Comparison of ENCODE assay signal across 1 cellular context in genomic region chr1:65254320-65255087, GRCh38.
TF ChIP-seq lines count a peak whose summit lies in the region.

No MANE protein-coding gene starts in this region.

TF ChIP-seq in K562, 482 proteins besides CTCF, POLR2A, EP300 and RAD21 (continued from another document and continues in another):
- TF ChIP-seq, protein P1, sequence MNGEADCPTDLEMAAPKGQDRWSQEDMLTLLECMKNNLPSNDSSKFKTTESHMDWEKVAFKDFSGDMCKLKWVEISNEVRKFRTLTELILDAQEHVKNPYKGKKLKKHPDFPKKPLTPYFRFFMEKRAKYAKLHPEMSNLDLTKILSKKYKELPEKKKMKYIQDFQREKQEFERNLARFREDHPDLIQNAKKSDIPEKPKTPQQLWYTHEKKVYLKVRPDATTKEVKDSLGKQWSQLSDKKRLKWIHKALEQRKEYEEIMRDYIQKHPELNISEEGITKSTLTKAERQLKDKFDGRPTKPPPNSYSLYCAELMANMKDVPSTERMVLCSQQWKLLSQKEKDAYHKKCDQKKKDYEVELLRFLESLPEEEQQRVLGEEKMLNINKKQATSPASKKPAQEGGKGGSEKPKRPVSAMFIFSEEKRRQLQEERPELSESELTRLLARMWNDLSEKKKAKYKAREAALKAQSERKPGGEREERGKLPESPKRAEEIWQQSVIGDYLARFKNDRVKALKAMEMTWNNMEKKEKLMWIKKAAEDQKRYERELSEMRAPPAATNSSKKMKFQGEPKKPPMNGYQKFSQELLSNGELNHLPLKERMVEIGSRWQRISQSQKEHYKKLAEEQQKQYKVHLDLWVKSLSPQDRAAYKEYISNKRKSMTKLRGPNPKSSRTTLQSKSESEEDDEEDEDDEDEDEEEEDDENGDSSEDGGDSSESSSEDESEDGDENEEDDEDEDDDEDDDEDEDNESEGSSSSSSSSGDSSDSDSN (IDR thresholded peaks at IDR 0.05; ENCODE audit: borderline replicate concordance in 1 of 2, low read depth in 2 of 2, low read length in 2 of 2) = peak; percentile 59 to 93; a peak in 3 of 4 replicates
- no peak for TF ChIP-seq PTRF (tag; IDR thresholded peaks at IDR 0.05)
- TF ChIP-seq GATAD2B (IDR thresholded peaks at IDR 0.05; ENCODE audit: borderline replicate concordance) = peak; percentile 93
- no peak for TF ChIP-seq CREBBP (IDR thresholded peaks at IDR 0.05; ENCODE audit: low read depth, low read length)
- no peak for TF ChIP-seq NFXL1 (CRISPR knock-in tag; IDR thresholded peaks at IDR 0.05)
- no peak for TF ChIP-seq ZNF384 (IDR thresholded peaks at IDR 0.05; ENCODE audit: low read depth, low read length)
- TF ChIP-seq CCNT2 (IDR thresholded peaks at IDR 0.05; ENCODE audit: borderline replicate concordance, extremely low read depth, insufficient read length, low read depth, low read length) = peak; percentile 90
- TF ChIP-seq ZBTB17 (CRISPR knock-in tag; IDR thresholded peaks at IDR 0.05) = 0 out of 2 replicates have a peak, but pooled peaks have one; percentile 38
- no peak for TF ChIP-seq CBFA2T3 (IDR thresholded peaks at IDR 0.05)
- no peak for TF ChIP-seq CBX8 (IDR thresholded peaks at IDR 0.05; ENCODE audit: borderline replicate concordance, extremely low read depth, low read depth, low read length, poor library complexity, severe bottlenecking)
- no peak for TF ChIP-seq TAF15 (IDR thresholded peaks at IDR 0.05; ENCODE audit: low read depth, low read length)
- TF ChIP-seq, protein P2, sequence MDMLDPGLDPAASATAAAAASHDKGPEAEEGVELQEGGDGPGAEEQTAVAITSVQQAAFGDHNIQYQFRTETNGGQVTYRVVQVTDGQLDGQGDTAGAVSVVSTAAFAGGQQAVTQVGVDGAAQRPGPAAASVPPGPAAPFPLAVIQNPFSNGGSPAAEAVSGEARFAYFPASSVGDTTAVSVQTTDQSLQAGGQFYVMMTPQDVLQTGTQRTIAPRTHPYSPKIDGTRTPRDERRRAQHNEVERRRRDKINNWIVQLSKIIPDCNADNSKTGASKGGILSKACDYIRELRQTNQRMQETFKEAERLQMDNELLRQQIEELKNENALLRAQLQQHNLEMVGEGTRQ (CRISPR knock-in tag; IDR thresholded peaks at IDR 0.05) = no peak
- TF ChIP-seq SAFB (IDR thresholded peaks at IDR 0.05; ENCODE audit: borderline replicate concordance, low read depth, low read length) = peak; percentile 44; the same call in 1 of the 2 replicates
- TF ChIP-seq PYGO2 (tag; IDR thresholded peaks at IDR 0.05) = no peak
- TF ChIP-seq, protein P3, sequence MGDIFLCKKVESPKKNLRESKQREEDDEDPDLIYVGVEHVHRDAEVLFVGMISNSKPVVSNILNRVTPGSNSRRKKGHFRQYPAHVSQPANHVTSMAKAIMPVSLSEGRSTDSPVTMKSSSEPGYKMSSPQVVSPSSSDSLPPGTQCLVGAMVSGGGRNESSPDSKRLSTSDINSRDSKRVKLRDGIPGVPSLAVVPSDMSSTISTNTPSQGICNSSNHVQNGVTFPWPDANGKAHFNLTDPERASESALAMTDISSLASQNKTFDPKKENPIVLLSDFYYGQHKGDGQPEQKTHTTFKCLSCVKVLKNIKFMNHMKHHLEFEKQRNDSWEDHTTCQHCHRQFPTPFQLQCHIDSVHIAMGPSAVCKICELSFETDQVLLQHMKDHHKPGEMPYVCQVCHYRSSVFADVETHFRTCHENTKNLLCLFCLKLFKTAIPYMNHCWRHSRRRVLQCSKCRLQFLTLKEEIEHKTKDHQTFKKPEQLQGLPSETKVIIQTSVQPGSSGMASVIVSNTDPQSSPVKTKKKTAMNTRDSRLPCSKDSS (IDR thresholded peaks at IDR 0.05; ENCODE audit: low read depth, partially characterized antibody) = no peak
- TF ChIP-seq, protein P4, sequence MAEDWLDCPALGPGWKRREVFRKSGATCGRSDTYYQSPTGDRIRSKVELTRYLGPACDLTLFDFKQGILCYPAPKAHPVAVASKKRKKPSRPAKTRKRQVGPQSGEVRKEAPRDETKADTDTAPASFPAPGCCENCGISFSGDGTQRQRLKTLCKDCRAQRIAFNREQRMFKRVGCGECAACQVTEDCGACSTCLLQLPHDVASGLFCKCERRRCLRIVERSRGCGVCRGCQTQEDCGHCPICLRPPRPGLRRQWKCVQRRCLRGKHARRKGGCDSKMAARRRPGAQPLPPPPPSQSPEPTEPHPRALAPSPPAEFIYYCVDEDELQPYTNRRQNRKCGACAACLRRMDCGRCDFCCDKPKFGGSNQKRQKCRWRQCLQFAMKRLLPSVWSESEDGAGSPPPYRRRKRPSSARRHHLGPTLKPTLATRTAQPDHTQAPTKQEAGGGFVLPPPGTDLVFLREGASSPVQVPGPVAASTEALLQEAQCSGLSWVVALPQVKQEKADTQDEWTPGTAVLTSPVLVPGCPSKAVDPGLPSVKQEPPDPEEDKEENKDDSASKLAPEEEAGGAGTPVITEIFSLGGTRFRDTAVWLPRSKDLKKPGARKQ (CRISPR knock-in tag; IDR thresholded peaks at IDR 0.05) = no peak
- peak; percentile 58; the same call in 1 of the 2 replicates for TF ChIP-seq ZNF740 (CRISPR knock-in tag; IDR thresholded peaks at IDR 0.05)
- no peak for TF ChIP-seq ZNF740 (tag; IDR thresholded peaks at IDR 0.05)
- peak; percentile 56; the same call in 1 of the 2 replicates for TF ChIP-seq DPF2 (IDR thresholded peaks at IDR 0.05)
- TF ChIP-seq ZNF609 (CRISPR knock-in tag; IDR thresholded peaks at IDR 0.05; ENCODE audit: borderline replicate concordance) = 0 out of 2 replicates have a peak, but pooled peaks have one; percentile 16
- no peak for TF ChIP-seq HES1 (IDR thresholded peaks at IDR 0.05; ENCODE audit: low read depth)
- TF ChIP-seq ZNF707 (CRISPR knock-in tag; conservative IDR thresholded peaks at IDR 0.05) = no peak
- no peak for TF ChIP-seq ZNF232 (CRISPR knock-in tag; IDR thresholded peaks at IDR 0.05)
- no peak for TF ChIP-seq ZNF212 (CRISPR knock-in tag; IDR thresholded peaks at IDR 0.05)
- TF ChIP-seq MCM7 (IDR thresholded peaks at IDR 0.05) = no peak
- TF ChIP-seq, protein P5, sequence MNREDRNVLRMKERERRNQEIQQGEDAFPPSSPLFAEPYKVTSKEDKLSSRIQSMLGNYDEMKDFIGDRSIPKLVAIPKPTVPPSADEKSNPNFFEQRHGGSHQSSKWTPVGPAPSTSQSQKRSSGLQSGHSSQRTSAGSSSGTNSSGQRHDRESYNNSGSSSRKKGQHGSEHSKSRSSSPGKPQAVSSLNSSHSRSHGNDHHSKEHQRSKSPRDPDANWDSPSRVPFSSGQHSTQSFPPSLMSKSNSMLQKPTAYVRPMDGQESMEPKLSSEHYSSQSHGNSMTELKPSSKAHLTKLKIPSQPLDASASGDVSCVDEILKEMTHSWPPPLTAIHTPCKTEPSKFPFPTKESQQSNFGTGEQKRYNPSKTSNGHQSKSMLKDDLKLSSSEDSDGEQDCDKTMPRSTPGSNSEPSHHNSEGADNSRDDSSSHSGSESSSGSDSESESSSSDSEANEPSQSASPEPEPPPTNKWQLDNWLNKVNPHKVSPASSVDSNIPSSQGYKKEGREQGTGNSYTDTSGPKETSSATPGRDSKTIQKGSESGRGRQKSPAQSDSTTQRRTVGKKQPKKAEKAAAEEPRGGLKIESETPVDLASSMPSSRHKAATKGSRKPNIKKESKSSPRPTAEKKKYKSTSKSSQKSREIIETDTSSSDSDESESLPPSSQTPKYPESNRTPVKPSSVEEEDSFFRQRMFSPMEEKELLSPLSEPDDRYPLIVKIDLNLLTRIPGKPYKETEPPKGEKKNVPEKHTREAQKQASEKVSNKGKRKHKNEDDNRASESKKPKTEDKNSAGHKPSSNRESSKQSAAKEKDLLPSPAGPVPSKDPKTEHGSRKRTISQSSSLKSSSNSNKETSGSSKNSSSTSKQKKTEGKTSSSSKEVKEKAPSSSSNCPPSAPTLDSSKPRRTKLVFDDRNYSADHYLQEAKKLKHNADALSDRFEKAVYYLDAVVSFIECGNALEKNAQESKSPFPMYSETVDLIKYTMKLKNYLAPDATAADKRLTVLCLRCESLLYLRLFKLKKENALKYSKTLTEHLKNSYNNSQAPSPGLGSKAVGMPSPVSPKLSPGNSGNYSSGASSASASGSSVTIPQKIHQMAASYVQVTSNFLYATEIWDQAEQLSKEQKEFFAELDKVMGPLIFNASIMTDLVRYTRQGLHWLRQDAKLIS (CRISPR knock-in tag; IDR thresholded peaks at IDR 0.05) = no peak
- TF ChIP-seq GTF3C2 (IDR thresholded peaks at IDR 0.05; ENCODE audit: borderline replicate concordance, extremely low read depth, insufficient read length) = no peak
- no peak for TF ChIP-seq HBP1 (CRISPR knock-in tag; IDR thresholded peaks at IDR 0.05)
- no peak; the same call in 1 of the 2 replicates for TF ChIP-seq KLF13 (tag; IDR thresholded peaks at IDR 0.05; ENCODE audit: borderline replicate concordance, low read depth)
- TF ChIP-seq, protein P6, sequence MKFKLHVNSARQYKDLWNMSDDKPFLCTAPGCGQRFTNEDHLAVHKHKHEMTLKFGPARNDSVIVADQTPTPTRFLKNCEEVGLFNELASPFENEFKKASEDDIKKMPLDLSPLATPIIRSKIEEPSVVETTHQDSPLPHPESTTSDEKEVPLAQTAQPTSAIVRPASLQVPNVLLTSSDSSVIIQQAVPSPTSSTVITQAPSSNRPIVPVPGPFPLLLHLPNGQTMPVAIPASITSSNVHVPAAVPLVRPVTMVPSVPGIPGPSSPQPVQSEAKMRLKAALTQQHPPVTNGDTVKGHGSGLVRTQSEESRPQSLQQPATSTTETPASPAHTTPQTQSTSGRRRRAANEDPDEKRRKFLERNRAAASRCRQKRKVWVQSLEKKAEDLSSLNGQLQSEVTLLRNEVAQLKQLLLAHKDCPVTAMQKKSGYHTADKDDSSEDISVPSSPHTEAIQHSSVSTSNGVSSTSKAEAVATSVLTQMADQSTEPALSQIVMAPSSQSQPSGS (CRISPR knock-in tag; IDR thresholded peaks at IDR 0.05) = no peak
- TF ChIP-seq MCM2 (IDR thresholded peaks at IDR 0.05; ENCODE audit: low read depth) = no peak
